Comparison of ENCODE assay signal across 10 cellular contexts in genomic region chr3:151383956-151384355, GRCh38. TPM values are rescaled to one million over a fixed set of nuclear protein-coding genes. Genes with fewer than 3 reads are reported as not detected.
DNase-seq lines count a peak whose midpoint lies in the region; ATAC-seq and TF ChIP-seq lines count a peak whose summit lies in the region.
"Had no signal": no experiment of that assay in that cellular context is flagged by ENCODE, and none has a peak within 500 bp of the region (broad histone marks: within the 10 kb centered on the region; RNA-seq: fewer than 3 reads in every experiment).

No MANE protein-coding gene starts in this region.

- H3K79me2 ChIP-seq in DOHH2 (ENCODE audit: control insufficient read depth, low read length) (no peaks in the 10 kb centered on the region), PC-9 (ENCODE audit: low read depth) (no peaks in the 10 kb centered on the region)

- ATAC-seq in HG03354 (IDR thresholded peaks at IDR 0.05; ENCODE audit: poor library complexity, severe bottlenecking, unreplicated experiment) (peak; percentile 70), left ventricle myocardium superior (peak; percentile 34)

- CTCF ChIA-PET in PC-9 (lab: Charles Lee) = no interaction called here

- BruUV-seq in PC-9 (replicated peaks; lab: Mats Ljungman, UMichigan) = no TSS peak

- H3K27me3 ChIP-seq in DOHH2 (ENCODE audit: control insufficient read depth, low read length) (no peaks in the 10 kb centered on the region), PC-9 (ENCODE audit: insufficient read depth, low read depth) (no peaks in the 10 kb centered on the region)

- H3K4me1 ChIP-seq in DOHH2 (ENCODE audit: control insufficient read depth, low read length) (peaks cover 97% of the 10 kb centered on the region), PC-9 (replicated peaks; ENCODE audit: insufficient read depth) (no peaks in the 10 kb centered on the region)

- H3K27ac ChIP-seq in DOHH2 (ENCODE audit: low read depth, low read length) (peak overlapping the region; percentile 91), PC-9 (no peak overlapping the region)

- DNase-seq in GM20000 (ENCODE audit: low spot score) = peak; percentile 23
- DNase-seq in left ventricle myocardium superior = no peak
- no peak for DNase-seq in PC-9
- DNase-seq in NCI-H345 treated with DMSO at 0.1 percent for 48 hours (lab: John Stamatoyannopoulos, UW; ENCODE audit: unreplicated experiment) = no peak
- DNase-seq in UCSD-AML1 (lab: John Stamatoyannopoulos, UW; ENCODE audit: unreplicated experiment) = no peak
- DNase-seq in stimulated activated naive CD4-positive, alpha-beta T cell (lab: John Stamatoyannopoulos, UW) = no peak
- DNase-seq: foreskin fibroblast, posterior cingulate gyrus had no signal

- TF ChIP-seq CTCF in DOHH2 (IDR thresholded peaks at IDR 0.05; ENCODE audit: low read depth, low read length, poor library complexity, severe bottlenecking) (no peak), GM20000 (IDR thresholded peaks at IDR 0.05; ENCODE audit: extremely low read depth, missing control alignments) (no peak), PC-9 (conservative IDR thresholded peaks at IDR 0.05) (no peak)

- no peak overlapping the region for H2AFZ ChIP-seq in PC-9

- H3K9me2 ChIP-seq in DOHH2 (replicated peaks; ENCODE audit: control insufficient read depth, low read length) (no peaks in the 10 kb centered on the region), PC-9 (ENCODE audit: insufficient read depth) (no peaks in the 10 kb centered on the region)

- intact Hi-C loops in left ventricle myocardium superior (cut with micrococcal nuclease) = no loop called here
- intact Hi-C loops in PC-9 (cut with micrococcal nuclease; ENCODE audit: unreplicated experiment) = no loop called here

- H4K20me1 ChIP-seq in DOHH2 (ENCODE audit: control insufficient read depth, insufficient read depth, low read depth, low read length) (no peaks in the 10 kb centered on the region), PC-9 (ENCODE audit: insufficient read depth) (no peaks in the 10 kb centered on the region)

- peak overlapping the region; percentile 70 for H3K4me3 ChIP-seq in DOHH2 (ENCODE audit: low read length)
- no peak overlapping the region for H3K4me3 ChIP-seq in PC-9

- no peaks in the 10 kb centered on the region for H3K9me3 ChIP-seq in DOHH2 (ENCODE audit: control insufficient read depth, insufficient read depth, low read length)
- H3K9me3 ChIP-seq in PC-9 (ENCODE audit: insufficient read depth, low read depth) = no peaks in the 10 kb centered on the region

- H3K4me2 ChIP-seq in DOHH2 (ENCODE audit: low read length) (peak overlapping the region; percentile 81), PC-9 (no peak overlapping the region)

- H3F3A ChIP-seq in DOHH2 (ENCODE audit: control insufficient read depth, insufficient read depth) = peaks cover 55% of the 10 kb centered on the region
- no peaks in the 10 kb centered on the region for H3F3A ChIP-seq in PC-9 (ENCODE audit: insufficient read depth, low read depth)

- POLR2A ChIA-PET in PC-9 (lab: Charles Lee; ENCODE audit: unreplicated experiment) = interaction anchor here (0.6 kb wide), 1 partner anchor 78 kb away, joined by 16 read pairs; no protein-coding TSS in a partner anchor

- H3K36me3 ChIP-seq in DOHH2 (ENCODE audit: control insufficient read depth, low read length) (peaks cover 11% of the 10 kb centered on the region; the same call in 1 of the 2 replicates), PC-9 (ENCODE audit: low read depth) (no peaks in the 10 kb centered on the region)

RNA-seq across cellular contexts. Expression of gene P2RY12, which starts 0.6 kb away (rescaled TPM):
- total RNA-seq in left ventricle myocardium superior (1.0 TPM), PC-9 (2021) (not detected in 2 replicates)

RNA-seq across cellular contexts. Expression of gene P2RY13, which starts 54.6 kb away (rescaled TPM):
- total RNA-seq in left ventricle myocardium superior (1.2 TPM), PC-9 (2021) (not detected in 2 replicates)
